ENCODE assay signal across 8 cellular contexts in the genomic region with DNA sequence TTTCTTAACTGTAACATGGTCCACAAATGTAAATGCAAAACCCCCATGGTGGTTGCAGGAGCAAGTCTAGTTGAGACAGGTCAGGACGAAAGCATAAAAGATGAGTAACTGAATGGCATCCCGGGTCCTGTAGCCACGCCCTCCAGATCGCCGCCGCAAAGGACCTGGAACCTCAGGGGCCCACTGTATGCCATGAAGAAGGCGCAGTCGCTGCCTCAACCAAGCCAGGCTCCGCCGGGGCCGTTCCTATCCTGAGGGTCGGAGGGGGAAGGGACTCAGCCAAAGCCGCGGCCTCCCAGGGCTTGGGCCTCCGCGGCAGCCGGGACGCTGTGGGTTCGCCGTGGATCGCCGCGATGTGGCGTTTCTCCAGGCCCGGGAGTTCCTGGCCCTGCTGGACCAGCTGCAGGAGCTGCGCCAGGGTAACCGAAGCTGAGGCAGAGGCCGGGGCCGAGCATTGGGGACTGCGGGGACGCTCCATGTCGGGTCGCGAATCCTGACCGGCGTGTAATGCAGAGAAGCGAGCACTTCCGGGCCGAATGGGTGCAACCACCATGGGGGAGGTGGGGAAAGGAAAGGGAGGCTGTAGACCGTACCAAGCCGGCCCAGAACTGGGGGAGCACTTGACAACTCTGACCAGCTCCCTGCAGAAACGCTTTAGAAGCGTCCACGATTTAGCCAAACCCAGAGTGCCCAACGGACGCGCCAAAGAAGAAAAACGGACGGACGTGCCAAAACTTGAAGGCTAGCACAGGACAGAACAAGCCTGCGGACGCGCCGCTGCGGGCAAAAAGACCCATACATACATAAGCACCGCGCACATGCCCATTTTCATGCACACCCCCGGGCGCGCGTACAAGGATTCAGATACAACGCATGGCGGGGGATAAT. TPM values are rescaled to one million over a fixed set of nuclear protein-coding genes. Genes with fewer than 3 reads are reported as not detected.
A peak's percentile ranks its signal among the peaks of the same experiment; 100 is the strongest.
DNase-seq lines count a peak whose midpoint lies in the region; ATAC-seq and TF ChIP-seq lines count a peak whose summit lies in the region.

No MANE protein-coding gene starts in this region.

- H3K4me1 ChIP-seq in left ventricle myocardium inferior (peaks cover 38% of the 10 kb centered on the region), upper lobe of right lung (peaks cover 8% of the 10 kb centered on the region)

- H3K27me3 Mint-ChIP-seq in progenitor cell of endocrine pancreas, result no peaks in the 10 kb centered on the region

- peaks cover 17% of the 10 kb centered on the region for H3K4me1 Mint-ChIP-seq in progenitor cell of endocrine pancreas (ENCODE audit: low read depth)

- peak overlapping the region; percentile 95 for H3K27ac Mint-ChIP-seq in progenitor cell of endocrine pancreas

- H3K9me3 ChIP-seq in left ventricle myocardium inferior (replicated peaks) (no peaks in the 10 kb centered on the region), upper lobe of right lung (no peaks in the 10 kb centered on the region)

- H3K36me3 Mint-ChIP-seq in progenitor cell of endocrine pancreas (ENCODE audit: insufficient read depth), result peaks cover 8% of the 10 kb centered on the region

- peak overlapping the region; percentile 94 for H3K4me3 Mint-ChIP-seq in progenitor cell of endocrine pancreas (ENCODE audit: low read depth)

- peak overlapping the region; percentile 73 for H3K4me3 ChIP-seq in GM12865 (ENCODE audit: low read depth, low read length)
- H3K4me3 ChIP-seq in left ventricle myocardium inferior, result peak overlapping the region; percentile 97
- H3K4me3 ChIP-seq in upper lobe of right lung, result peak overlapping the region; percentile 70

- DNase-seq in GM12865 (ENCODE audit: low read depth) (peak; percentile 99), NCI-H1417 treated with DMSO at 0.1 percent for 48 hours (lab: John Stamatoyannopoulos, UW) (peak; percentile 72), T-helper 1 cell (peak; percentile 65 to 93 (median 78)), amniotic stem cell (lab: John Stamatoyannopoulos, UW) (peak; percentile 91), left ventricle myocardium inferior (peak; percentile 95), progenitor cell of endocrine pancreas (ENCODE audit: low spot score, unreplicated experiment) (peak; percentile 81), upper lobe of right lung (peak; percentile 95)

- intact Hi-C loops in left ventricle myocardium inferior (cut with micrococcal nuclease), result no loop called here
- intact Hi-C loops in upper lobe of right lung (cut with DNase I), result no loop called here

- TF ChIP-seq CTCF in GM12865 (IDR thresholded peaks at IDR 0.05; ENCODE audit: insufficient read depth, low read depth, low read length, missing control alignments) (no peak), left ventricle myocardium inferior (IDR thresholded peaks at IDR 0.05; ENCODE audit: borderline replicate concordance) (no peak), progenitor cell of endocrine pancreas (IDR thresholded peaks at IDR 0.05; ENCODE audit: unreplicated experiment) (no peak), upper lobe of right lung (IDR thresholded peaks at IDR 0.05) (no peak)

- H3K27me3 ChIP-seq in left ventricle myocardium inferior (ENCODE audit: low read depth) (no peaks in the 10 kb centered on the region), upper lobe of right lung (no peaks in the 10 kb centered on the region)

- peak; percentile 87 for ATAC-seq in HG02759 (IDR thresholded peaks at IDR 0.05; ENCODE audit: unreplicated experiment)
- peak; percentile 100 for ATAC-seq in upper lobe of right lung

- H3K9me3 Mint-ChIP-seq in progenitor cell of endocrine pancreas (ENCODE audit: low read depth), result no peaks in the 10 kb centered on the region

- H3K36me3 ChIP-seq in left ventricle myocardium inferior (peaks cover 27% of the 10 kb centered on the region), upper lobe of right lung (peaks cover 25% of the 10 kb centered on the region)

- peak overlapping the region; percentile 95 for H3K27ac ChIP-seq in left ventricle myocardium inferior (replicated peaks)
- peak overlapping the region; percentile 90 for H3K27ac ChIP-seq in upper lobe of right lung

RNA-seq across cellular contexts. Expression of a gene that starts 11.1 kb away (rescaled TPM):
- 42.2 TPM for total RNA-seq in left ventricle myocardium inferior
- total RNA-seq in progenitor cell of endocrine pancreas, result 82.8 and 88.9 TPM in 2 replicates
- total RNA-seq in upper lobe of right lung, result 64.9 TPM

RNA-seq across cellular contexts. Expression of a gene that starts 25.3 kb away (rescaled TPM):
- total RNA-seq in left ventricle myocardium inferior (not detected), progenitor cell of endocrine pancreas (not detected in 2 replicates), upper lobe of right lung (5.0 TPM)

RNA-seq across cellular contexts. Expression of a gene that starts 38.7 kb away (rescaled TPM):
- total RNA-seq in left ventricle myocardium inferior, result 20.1 TPM
- total RNA-seq in progenitor cell of endocrine pancreas, result 61.5 and 64.1 TPM in 2 replicates
- total RNA-seq in upper lobe of right lung, result 63.7 TPM

Comparison
In these comparisons a context has a peak if more than half of its experiments do, and no peak if none do; other contexts are left out.
1. Peak in every context shown above with its lines: DNase-seq, ATAC-seq, H3K4me3 ChIP-seq and H3K27ac ChIP-seq.